Comparison of ENCODE assay signal across 7 cellular contexts in the genomic region with DNA sequence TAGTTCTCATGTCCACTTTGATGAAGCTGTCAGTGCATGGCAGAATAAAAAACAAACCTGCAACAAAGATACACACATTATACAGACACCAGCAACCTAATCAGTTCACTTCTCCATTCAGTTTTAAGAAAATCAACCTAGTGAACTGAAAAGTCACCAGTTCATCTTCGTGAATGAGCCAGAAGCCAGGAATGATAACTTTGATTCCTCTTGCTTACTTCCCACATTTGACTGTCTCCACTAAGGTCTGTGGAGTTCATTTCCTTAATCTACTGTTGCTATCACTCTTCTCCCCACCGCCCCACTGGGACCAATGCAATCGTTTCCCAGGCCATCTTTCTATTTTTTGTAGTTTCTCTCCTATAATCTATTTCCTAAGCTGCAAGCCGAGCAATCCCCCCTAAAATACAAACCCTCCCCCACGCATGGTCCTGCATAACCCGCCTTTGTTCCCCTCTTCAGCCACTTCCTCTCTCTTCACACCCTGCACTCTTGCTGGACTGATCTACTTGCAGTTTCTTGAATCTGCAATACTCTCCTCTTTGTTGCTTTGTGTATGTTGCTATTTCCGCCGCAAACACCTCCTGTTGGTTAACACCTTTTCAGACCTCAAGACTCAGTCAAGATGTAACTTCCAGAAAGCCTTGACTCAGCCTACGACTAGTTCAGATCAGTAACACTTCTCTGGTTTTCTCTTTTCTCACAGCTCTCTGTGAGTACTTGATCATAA. TPM values are rescaled to one million over a fixed set of nuclear protein-coding genes. Genes with fewer than 3 reads are reported as not detected.
DNase-seq lines count a peak whose midpoint lies in the region; ATAC-seq and TF ChIP-seq lines count a peak whose summit lies in the region.

No MANE protein-coding gene starts in this region.

- CTCF ChIA-PET in activated CD8-positive, alpha-beta T cell treated with anti-CD3 and anti-CD28 coated beads, Interleukin-2, amount 10 ng/mL, durations not matched to agents 7 days and 5 days (lab: Charles Lee): interaction anchor here (0.7 to 3.7 kb wide), 10 partner anchors 10 to 140 kb away, joined by 3 to 31 read pairs (median 4); no protein-coding TSS in a partner anchor

- no peaks in the 10 kb centered on the region for H3K27me3 ChIP-seq in lung (ENCODE audit: control insufficient read depth, insufficient read depth)
- no peaks in the 10 kb centered on the region for H3K27me3 ChIP-seq in upper lobe of left lung

- H3K4me3 Mint-ChIP-seq in activated CD8-positive, alpha-beta T cell treated with anti-CD3 and anti-CD28 coated beads, Interleukin-2, amount 10 ng/mL, durations not matched to agents 7 days and 5 days: peak overlapping the region; percentile 37

- peaks cover 64% of the 10 kb centered on the region for H3K36me3 Mint-ChIP-seq in activated CD8-positive, alpha-beta T cell treated with anti-CD3 and anti-CD28 coated beads, Interleukin-2, amount 10 ng/mL, durations not matched to agents 7 days and 5 days (ENCODE audit: low read depth)

- H3K27ac ChIP-seq in lung (ENCODE audit: low read depth in 1 of 2, low read length in 1 of 2) (peak overlapping the region; percentile 70 to 74), upper lobe of left lung (peak overlapping the region; percentile 56 to 96 (median 81))

- ATAC-seq in GM19452 (IDR thresholded peaks at IDR 0.05; ENCODE audit: unreplicated experiment) (peak; percentile 99), HG03097 (IDR thresholded peaks at IDR 0.05; ENCODE audit: low FRiP score, unreplicated experiment) (peak; percentile 92), lung (ENCODE audit: insufficient read depth, low FRiP score) (peak; percentile 50), upper lobe of left lung (ENCODE audit: low FRiP score in 2 of 2) (peak; percentile 60 to 63)
- peak; percentile 98 for ATAC-seq in activated CD8-positive, alpha-beta T cell treated with anti-CD3 and anti-CD28 coated beads, Interleukin-2, amount 10 ng/mL, durations not matched to agents 7 days and 5 days

- no peaks in the 10 kb centered on the region for H3K27me3 Mint-ChIP-seq in activated CD8-positive, alpha-beta T cell treated with anti-CD3 and anti-CD28 coated beads, Interleukin-2, amount 10 ng/mL, durations not matched to agents 7 days and 5 days (ENCODE audit: low read depth)

- H3K4me1 ChIP-seq in lung (ENCODE audit: control insufficient read depth in 2 of 2, insufficient read depth in 2 of 2, low read length in 2 of 2) (peaks cover 9 to 34% of the 10 kb centered on the region in 2 donors), upper lobe of left lung (peaks cover 90 to 93% (median 92%) of the 10 kb centered on the region in 4 donors)

- TF ChIP-seq EP300 in upper lobe of left lung (IDR thresholded peaks at IDR 0.05): no peak

- no peak for TF ChIP-seq CTCF in lung (IDR thresholded peaks at IDR 0.05; ENCODE audit: control extremely low read depth, extremely low read depth)
- TF ChIP-seq CTCF in upper lobe of left lung (IDR thresholded peaks at IDR 0.05): no peak

- H3K36me3 ChIP-seq in lung (ENCODE audit: control insufficient read depth in 2 of 2, insufficient read depth in 2 of 2, low read length in 2 of 2) (peaks cover 18 to 28% of the 10 kb centered on the region in 2 donors), upper lobe of left lung (peaks cover 15 to 79% (median 34%) of the 10 kb centered on the region in 4 donors)

- no peaks in the 10 kb centered on the region for H3K9me3 Mint-ChIP-seq in activated CD8-positive, alpha-beta T cell treated with anti-CD3 and anti-CD28 coated beads, Interleukin-2, amount 10 ng/mL, durations not matched to agents 7 days and 5 days (ENCODE audit: insufficient read depth)

- POLR2A ChIA-PET in activated CD8-positive, alpha-beta T cell treated with anti-CD3 and anti-CD28 coated beads, Interleukin-2, amount 10 ng/mL, durations not matched to agents 7 days and 5 days (lab: Charles Lee): interaction anchor here (1.0 to 1.2 kb wide), 3 partner anchors 15 to 33 kb away, joined by 3 to 8 read pairs (median 7); no protein-coding TSS in a partner anchor

- 20 to 43% methylated on average over 9 of the region's 9 CpGs for WGBS in lung, 2 donors
- WGBS in upper lobe of left lung, 2 donors: 42 to 45% methylated on average over 9 of the region's 9 CpGs

- DNase-seq in activated CD8-positive, alpha-beta T cell treated with anti-CD3 and anti-CD28 coated beads, Interleukin-2, amount 10 ng/mL, durations not matched to agents 7 days and 5 days: peak; percentile 85
- DNase-seq in lung (ENCODE audit: low spot score): no peak
- DNase-seq in upper lobe of left lung: no peak
- DNase-seq in globus pallidus (ENCODE audit: low spot score): no peak
- DNase-seq in cerebellar cortex (ENCODE audit: low spot score): no peak

- H3K4me1 Mint-ChIP-seq in activated CD8-positive, alpha-beta T cell treated with anti-CD3 and anti-CD28 coated beads, Interleukin-2, amount 10 ng/mL, durations not matched to agents 7 days and 5 days (ENCODE audit: low read depth): peaks cover 57% of the 10 kb centered on the region

- H3K4me3 ChIP-seq in lung (no peak overlapping the region), upper lobe of left lung (no peak overlapping the region)

- H3K9me3 ChIP-seq in lung (ENCODE audit: control insufficient read depth in 2 of 2, insufficient read depth in 1 of 2, low read length in 1 of 2) (no peaks in the 10 kb centered on the region), upper lobe of left lung (no peaks in the 10 kb centered on the region)

- no peak for TF ChIP-seq POLR2A in upper lobe of left lung (IDR thresholded peaks at IDR 0.05)

- H3K27ac Mint-ChIP-seq in activated CD8-positive, alpha-beta T cell treated with anti-CD3 and anti-CD28 coated beads, Interleukin-2, amount 10 ng/mL, durations not matched to agents 7 days and 5 days: peak overlapping the region; percentile 81

RNA-seq across cellular contexts. Expression of gene STOM, which starts 16.6 kb away (rescaled TPM):
- 10 to 100 TPM; 50.7 to 54.9 TPM for total RNA-seq in activated CD8-positive, alpha-beta T cell treated with anti-CD3 and anti-CD28 coated beads, Interleukin-2, amount 10 ng/mL, durations not matched to agents 7 days and 5 days
- total RNA-seq in lung: 100 to 1,000 TPM; 405 to 470 TPM
- 100 to 1,000 TPM; 311 to 413 TPM for polyA plus RNA-seq in lung
- 100 to 1,000 TPM in 5 of 6 donors, 10 to 100 TPM in 1; 96.4 to 480 (median 362) TPM for total RNA-seq in upper lobe of left lung
